Comparison of ENCODE assay signal across 7 cellular contexts in genomic region chr16:83164816-83165215, GRCh38.
"Had no signal": no experiment of that assay in that cellular context is flagged by ENCODE, and none has a peak within 500 bp of the region (broad histone marks: within the 10 kb centered on the region; RNA-seq: fewer than 3 reads in every experiment).

No MANE protein-coding gene starts in this region.

- H3K27me3 Mint-ChIP-seq: IgD-negative memory B cell had no signal

- H3K4me3 ChIP-seq: K562 had no signal

- H3K27ac ChIP-seq: HL-60 had no signal

- H3K4me1 Mint-ChIP-seq: IgD-negative memory B cell had no signal

- H3K27ac Mint-ChIP-seq: IgD-negative memory B cell had no signal

- H3K36me3 Mint-ChIP-seq: IgD-negative memory B cell had no signal

- H3K4me3 Mint-ChIP-seq: IgD-negative memory B cell had no signal

- DNase-seq: IMR-90, KBM-7, KG1 had no signal

- ATAC-seq: HepG2, K562 had no signal
